23 cellular contexts compared by ENCODE assay signal in genomic region chr1:229251185-229251584, GRCh38. TPM values are rescaled to one million over a fixed set of nuclear protein-coding genes. Genes with fewer than 3 reads are reported as not detected.
A peak's percentile ranks its signal among the peaks of the same experiment; 100 is the strongest.
DNase-seq lines count a peak whose midpoint lies in the region; ATAC-seq and TF ChIP-seq lines count a peak whose summit lies in the region.
"Had no signal": no experiment of that assay in that cellular context is flagged by ENCODE, and none has a peak within 500 bp of the region (broad histone marks: within the 10 kb centered on the region; RNA-seq: fewer than 3 reads in every experiment).

No MANE protein-coding gene starts in this region.

- H3K27me3 ChIP-seq in CD8-positive, alpha-beta T cell (ENCODE audit: insufficient read depth, low read length), result no peaks in the 10 kb centered on the region
- no peaks in the 10 kb centered on the region for H3K27me3 ChIP-seq in ectodermal cell (ENCODE audit: control insufficient read depth, insufficient read depth, low read length, poor library complexity, severe bottlenecking)
- H3K27me3 ChIP-seq: ascending aorta, transverse colon had no signal

- POLR2A ChIA-PET in CD8-positive, alpha-beta T cell (lab: Charles Lee), result no interaction called here

- H3K27ac Mint-ChIP-seq in CD8-positive, alpha-beta T cell, result peak overlapping the region; percentile 21
- H3K27ac Mint-ChIP-seq in progenitor cell of endocrine pancreas, result peak overlapping the region; percentile 27
- H3K27ac Mint-ChIP-seq: activated naive CD4-positive, alpha-beta T cell treated with anti-CD3 and anti-CD28 coated beads, Interleukin-2, amount 10 ng/mL, durations not matched to agents 7 days and 5 days; GM23338; stimulated activated naive B cell treated with anti-CD40 and anti-IgM and Interleukin-4, amounts not matched to agents 10 μg/mL and 1 μg/mL and 100 μg/mL, for 72 hours had no signal

- no peaks in the 10 kb centered on the region for H3K9me3 ChIP-seq in CD8-positive, alpha-beta T cell (ENCODE audit: low read length)
- H3K9me3 ChIP-seq in ectodermal cell (ENCODE audit: control insufficient read depth, low read length), result no peaks in the 10 kb centered on the region
- H3K9me3 ChIP-seq: ascending aorta, lower lobe of right lung, transverse colon had no signal

- H3K36me3 ChIP-seq in CD8-positive, alpha-beta T cell (ENCODE audit: insufficient read depth, low read length), result no peaks in the 10 kb centered on the region
- H3K36me3 ChIP-seq in ectodermal cell (ENCODE audit: control insufficient read depth, insufficient read depth, low read length), result no peaks in the 10 kb centered on the region
- H3K36me3 ChIP-seq: ascending aorta, lower lobe of right lung, transverse colon had no signal

- no peaks in the 10 kb centered on the region for H3K27me3 Mint-ChIP-seq in CD8-positive, alpha-beta T cell (ENCODE audit: low read depth)
- H3K27me3 Mint-ChIP-seq in progenitor cell of endocrine pancreas, result peaks cover 3% of the 10 kb centered on the region
- H3K27me3 Mint-ChIP-seq: activated naive CD4-positive, alpha-beta T cell treated with anti-CD3 and anti-CD28 coated beads, Interleukin-2, amount 10 ng/mL, durations not matched to agents 7 days and 5 days had no signal

- no peak for ATAC-seq in CD8-positive, alpha-beta T cell
- no peak for ATAC-seq in GM18858 (IDR thresholded peaks at IDR 0.05; ENCODE audit: unreplicated experiment)
- ATAC-seq: GM12878; GM23338; stimulated activated naive B cell treated with anti-CD40 and anti-IgM and Interleukin-4, amounts not matched to agents 10 μg/mL and 1 μg/mL and 100 μg/mL, for 72 hours had no signal

- CTCF ChIA-PET in CD8-positive, alpha-beta T cell (lab: Charles Lee), result interaction anchor here (0.9 to 1.3 kb wide), 2 partner anchors 23 to 587 kb away, joined by 3 read pairs; no protein-coding TSS in a partner anchor

- H3K4me3 Mint-ChIP-seq in CD8-positive, alpha-beta T cell, result no peak overlapping the region
- H3K4me3 Mint-ChIP-seq in progenitor cell of endocrine pancreas (ENCODE audit: low read depth), result no peak overlapping the region
- H3K4me3 Mint-ChIP-seq: activated naive CD4-positive, alpha-beta T cell treated with anti-CD3 and anti-CD28 coated beads, Interleukin-2, amount 10 ng/mL, durations not matched to agents 7 days and 5 days; GM23338; stimulated activated naive B cell treated with anti-CD40 and anti-IgM and Interleukin-4, amounts not matched to agents 10 μg/mL and 1 μg/mL and 100 μg/mL, for 72 hours had no signal

- DNase-seq in CD8-positive, alpha-beta T cell, result no peak
- DNase-seq in MV-4-11 (lab: John Stamatoyannopoulos, UW) (peak; percentile 39), progenitor cell of endocrine pancreas (ENCODE audit: low spot score, unreplicated experiment) (no peak), G401 (ENCODE audit: low spot score) (no peak), NCI-H1105 (lab: John Stamatoyannopoulos, UW) (no peak), KG1 (lab: John Stamatoyannopoulos, UW) (no peak)
- DNase-seq: activated CD4-positive, alpha-beta T cell treated with anti-CD3 and anti-CD28 coated beads for 1 hour; activated naive CD4-positive, alpha-beta T cell treated with anti-CD3 and anti-CD28 coated beads, Interleukin-2, amount 10 ng/mL, durations not matched to agents 7 days and 5 days; activated T-cell treated with anti-CD3 and anti-CD28 coated beads, Interleukin-2, amount 50 U/mL, for 48 hours; COR-L47; DMS79; effector CD8-positive, alpha-beta T cell; lower lobe of right lung; NCI-H1436; NCI-H524 treated with DMSO at 0.1 percent for 48 hours; stimulated activated naive B cell treated with anti-CD40 and anti-IgM and Interleukin-4, amounts not matched to agents 10 μg/mL and 1 μg/mL and 100 μg/mL, for 72 hours; transverse colon had no signal

- no peak for TF ChIP-seq CTCF in CD8-positive, alpha-beta T cell (IDR thresholded peaks at IDR 0.05)
- TF ChIP-seq CTCF in progenitor cell of endocrine pancreas (IDR thresholded peaks at IDR 0.05; ENCODE audit: unreplicated experiment), result no peak

- intact Hi-C loops in CD8-positive, alpha-beta T cell (cut with DNase I, micrococcal nuclease), result loop anchor here (10.0 kb wide), 3 partner anchors 264 to 746 kb away; partner anchors contain the start of gene RHOU (in 1 of the 2)

- in situ Hi-C loops in G401 (cut with HindIII; ENCODE audit: low sequenced_read_pairs), result loop anchor here (25.0 kb wide), 1 partner anchor 211 kb away; no protein-coding TSS in a partner anchor

- no peak overlapping the region for H3K27ac ChIP-seq in CD8-positive, alpha-beta T cell (ENCODE audit: low read depth, low read length)
- H3K27ac ChIP-seq in ectodermal cell (ENCODE audit: insufficient read depth, low read depth, low read length, poor library complexity, severe bottlenecking), result peak overlapping the region; percentile 53
- H3K27ac ChIP-seq: ascending aorta, lower lobe of right lung, transverse colon had no signal

- 66 to 71% methylated on average over 5 of the region's 5 CpGs for WGBS in ectodermal cell, 2 experiments

- H3K4me1 ChIP-seq in CD8-positive, alpha-beta T cell (ENCODE audit: insufficient read depth, low read length), result peaks cover 56% of the 10 kb centered on the region
- H3K4me1 ChIP-seq in ectodermal cell (ENCODE audit: control insufficient read depth, insufficient read depth, low read length), result peaks cover 24% of the 10 kb centered on the region
- H3K4me1 ChIP-seq: ascending aorta, transverse colon had no signal

- peaks cover 61% of the 10 kb centered on the region for H3K4me1 Mint-ChIP-seq in CD8-positive, alpha-beta T cell (ENCODE audit: low read depth)
- H3K4me1 Mint-ChIP-seq in progenitor cell of endocrine pancreas (ENCODE audit: low read depth), result peaks cover 34% of the 10 kb centered on the region

- no peaks in the 10 kb centered on the region for H3K9me3 Mint-ChIP-seq in CD8-positive, alpha-beta T cell
- H3K9me3 Mint-ChIP-seq in progenitor cell of endocrine pancreas (ENCODE audit: low read depth), result no peaks in the 10 kb centered on the region
- H3K9me3 Mint-ChIP-seq: activated naive CD4-positive, alpha-beta T cell treated with anti-CD3 and anti-CD28 coated beads, Interleukin-2, amount 10 ng/mL, durations not matched to agents 7 days and 5 days; GM23338; stimulated activated naive B cell treated with anti-CD40 and anti-IgM and Interleukin-4, amounts not matched to agents 10 μg/mL and 1 μg/mL and 100 μg/mL, for 72 hours had no signal

- no peak overlapping the region for H3K4me3 ChIP-seq in CD8-positive, alpha-beta T cell (ENCODE audit: low read depth, low read length)
- no peak overlapping the region for H3K4me3 ChIP-seq in ectodermal cell (ENCODE audit: insufficient read depth, low read depth, low read length)
- H3K4me3 ChIP-seq: ascending aorta, GM12878, GM23338, lower lobe of right lung, smooth muscle cell, transverse colon had no signal

- H3K36me3 Mint-ChIP-seq in CD8-positive, alpha-beta T cell, result no peaks in the 10 kb centered on the region
- H3K36me3 Mint-ChIP-seq in progenitor cell of endocrine pancreas (ENCODE audit: insufficient read depth), result no peaks in the 10 kb centered on the region
- H3K36me3 Mint-ChIP-seq: activated naive CD4-positive, alpha-beta T cell treated with anti-CD3 and anti-CD28 coated beads, Interleukin-2, amount 10 ng/mL, durations not matched to agents 7 days and 5 days; stimulated activated naive B cell treated with anti-CD40 and anti-IgM and Interleukin-4, amounts not matched to agents 10 μg/mL and 1 μg/mL and 100 μg/mL, for 72 hours had no signal

RNA-seq across cellular contexts. Expression of gene RAB4A, which starts 19.7 kb away (rescaled TPM):
- 10 to 100 TPM; 26.7 to 29.7 TPM for total RNA-seq in CD8-positive, alpha-beta T cell
- polyA plus RNA-seq in ectodermal cell (2013, experiment 1 of 4), result 54.3 TPM
- 56.1 TPM for polyA plus RNA-seq in ectodermal cell (2013, experiment 2 of 4)
- 54.9 TPM for polyA plus RNA-seq in ectodermal cell (2013, experiment 3 of 4)
- 55.7 TPM for polyA plus RNA-seq in ectodermal cell (2013, experiment 4 of 4)
- 127 and 130 TPM in 2 replicates for total RNA-seq in progenitor cell of endocrine pancreas
- total RNA-seq in G401 (2014; rRNA removed; shearing (Covaris generic)), result 78.3 and 99.2 TPM in 2 replicates
